In genomic region chr7:94657771-94658693, GRCh38 we compare ENCODE assay signal across 1 cellular context.
A peak's percentile ranks its signal among the peaks of the same experiment; 100 is the strongest.
TF ChIP-seq lines count a peak whose summit lies in the region.

No MANE protein-coding gene starts in this region.

TF ChIP-seq in K562, 482 proteins besides CTCF, POLR2A, EP300 and RAD21 (continued from another document):
- peak; percentile 97 for TF ChIP-seq NRF1 (conservative IDR thresholded peaks at IDR 0.05 in 1 of 2, IDR thresholded peaks at IDR 0.05 in 1 of 2)
- peak; percentile 45 for TF ChIP-seq CREB1 (IDR thresholded peaks at IDR 0.05)
- no peak for TF ChIP-seq CREB1 (CRISPR knock-in tag; IDR thresholded peaks at IDR 0.05)
- no peak for TF ChIP-seq IRF2 (CRISPR knock-in tag; IDR thresholded peaks at IDR 0.05)
- peak; percentile 3 for TF ChIP-seq TBP (optimal IDR thresholded peaks at IDR 0.05; ENCODE audit: low read depth, low read length)
- peak; percentile 28; the same call in 1 of the 2 replicates for TF ChIP-seq CREM (IDR thresholded peaks at IDR 0.05; ENCODE audit: low read depth)
- TF ChIP-seq MAX (CRISPR knock-in tag; IDR thresholded peaks at IDR 0.05), result peak; percentile 79
- no peak for TF ChIP-seq ZNF655 (CRISPR knock-in tag; IDR thresholded peaks at IDR 0.05)
- TF ChIP-seq NR2C2 (CRISPR knock-in tag; IDR thresholded peaks at IDR 0.05), result no peak
- TF ChIP-seq NR2C2 (tag; IDR thresholded peaks at IDR 0.05), result peak; percentile 43; the same call in 1 of the 2 replicates
- TF ChIP-seq SP1 (CRISPR knock-in tag; IDR thresholded peaks at IDR 0.05), result peak; percentile 59; the same call in 1 of the 2 replicates
- TF ChIP-seq PRDM10 (IDR thresholded peaks at IDR 0.05; ENCODE audit: partially characterized antibody), result peak; percentile 57
- TF ChIP-seq CUX1 (CRISPR knock-in tag; IDR thresholded peaks at IDR 0.05), result no peak
- TF ChIP-seq CBX3 (IDR thresholded peaks at IDR 0.05; ENCODE audit: borderline replicate concordance in 1 of 2, low read length in 2 of 2), result peak in 1 of 2 experiments; percentile 87; a peak in 1 of 3 replicates
- TF ChIP-seq ZBTB33 (CRISPR knock-in tag; IDR thresholded peaks at IDR 0.05), result peak; percentile 87
- 0 out of 2 replicates have a peak, but pooled peaks have one; percentile 5 for TF ChIP-seq JUND (IDR thresholded peaks at IDR 0.05; ENCODE audit: borderline replicate concordance, low read depth, low read length)
- no peak for TF ChIP-seq JUND (tag; IDR thresholded peaks at IDR 0.05; ENCODE audit: borderline replicate concordance, low read depth, low read length)
- no peak for TF ChIP-seq SREBF1 (IDR thresholded peaks at IDR 0.05; ENCODE audit: borderline replicate concordance, low read depth, low read length)
- peak; percentile 84 for TF ChIP-seq ZFP36 (IDR thresholded peaks at IDR 0.05; ENCODE audit: low read depth, low read length, partially characterized antibody)
- TF ChIP-seq ZNF445 (CRISPR knock-in tag; IDR thresholded peaks at IDR 0.05; ENCODE audit: low read depth), result no peak
- peak; percentile 87 for TF ChIP-seq MEIS2 (IDR thresholded peaks at IDR 0.05; ENCODE audit: partially characterized antibody)
- no peak for TF ChIP-seq MNT (conservative IDR thresholded peaks at IDR 0.05)
- peak in 1 of 2 experiments; percentile 15; a peak in 1 of 4 replicates for TF ChIP-seq SRF (CRISPR knock-in tag; IDR thresholded peaks at IDR 0.05)
- TF ChIP-seq CBX5 (IDR thresholded peaks at IDR 0.05; ENCODE audit: borderline replicate concordance, low read depth), result 0 out of 2 replicates have a peak, but pooled peaks have one; percentile 66
- peak; percentile 83 for TF ChIP-seq ZBTB2 (IDR thresholded peaks at IDR 0.05)
- TF ChIP-seq VEZF1 (CRISPR knock-in tag; IDR thresholded peaks at IDR 0.05), result peak; percentile 73
- no peak for TF ChIP-seq SRSF9 (IDR thresholded peaks at IDR 0.05; ENCODE audit: borderline replicate concordance, low read depth, low read length)
- TF ChIP-seq THAP12 (CRISPR knock-in tag; IDR thresholded peaks at IDR 0.05), result 0 out of 2 replicates have a peak, but pooled peaks have one; percentile 31
- peak in 1 of 2 experiments; percentile 57 for TF ChIP-seq E2F6 (IDR thresholded peaks at IDR 0.05; ENCODE audit: borderline replicate concordance in 1 of 2, extremely low read depth in 1 of 2, insufficient read depth in 1 of 2, insufficient read length in 1 of 2, low read depth in 1 of 2, low read length in 1 of 2, poor library complexity in 1 of 2, severe bottlenecking in 1 of 2)
- peak; percentile 28 to 56; a peak in 1 of 4 replicates for TF ChIP-seq MAZ (CRISPR knock-in tag; conservative IDR thresholded peaks at IDR 0.05 in 1 of 2, IDR thresholded peaks at IDR 0.05 in 1 of 2)
- no peak for TF ChIP-seq KDM5B (IDR thresholded peaks at IDR 0.05; ENCODE audit: insufficient replicate concordance, low read depth, low read length)
- peak; percentile 85 for TF ChIP-seq CTBP1 (IDR thresholded peaks at IDR 0.05; ENCODE audit: borderline replicate concordance)
- no peak for TF ChIP-seq ILK (tag; IDR thresholded peaks at IDR 0.05; ENCODE audit: borderline replicate concordance, low read depth)
